23 cellular contexts compared by ENCODE assay signal in the genomic region with DNA sequence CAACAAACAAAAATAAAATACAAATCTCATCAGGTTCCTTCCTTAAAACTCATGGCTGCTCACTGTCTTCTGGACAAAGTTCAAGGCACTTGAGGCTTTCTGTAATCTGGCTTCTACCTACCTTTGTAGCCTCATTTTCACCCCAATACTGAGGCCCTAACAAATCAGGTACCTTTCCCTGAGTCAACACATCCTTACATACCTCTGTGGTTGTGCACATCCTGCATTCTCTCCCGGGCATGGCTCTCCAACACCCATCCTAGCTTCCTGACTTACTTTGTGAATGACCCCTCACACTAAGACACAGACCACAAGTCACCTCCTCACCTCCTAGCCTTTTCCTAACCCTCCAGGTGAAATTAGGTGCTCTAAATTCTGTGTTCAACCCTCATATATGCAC.
"Had no signal": no experiment of that assay in that cellular context is flagged by ENCODE, and none has a peak within 500 bp of the region (broad histone marks: within the 10 kb centered on the region; RNA-seq: fewer than 3 reads in every experiment).

No MANE protein-coding gene starts in this region.

- DNase-seq: dermis blood vessel endothelial cell; dorsolateral prefrontal cortex; effector CD4-positive, alpha-beta T cell; effector memory CD4-positive, alpha-beta T cell; foreskin melanocyte; gastrocnemius medialis; glutamatergic neuron; head of caudate nucleus; heart right ventricle; hippocampal formation; left cardiac atrium; left ventricle myocardium superior; lower lobe of right lung; mesenchymal stem cell; naive B cell; naive thymus-derived CD8-positive, alpha-beta T cell had no signal

- H3K36me3 ChIP-seq: esophagus muscularis mucosa, gastrocnemius medialis, heart right ventricle, left lung, lower lobe of right lung had no signal

- FAIRE-seq: endothelial cell of umbilical vein, islet of Langerhans, keratinocyte had no signal

- H3K27ac ChIP-seq: coronary artery, dorsolateral prefrontal cortex, esophagus muscularis mucosa, gastrocnemius medialis, heart right ventricle, left lung, lower lobe of right lung had no signal

- H3K4me3 ChIP-seq: coronary artery, dorsolateral prefrontal cortex, esophagus muscularis mucosa, gastrocnemius medialis, heart right ventricle, left lung, lower lobe of right lung, mucosa of descending colon had no signal

- H3K27me3 ChIP-seq: dorsolateral prefrontal cortex, esophagus muscularis mucosa, gastrocnemius medialis, heart right ventricle, left lung had no signal

- H3K9me3 ChIP-seq: gastrocnemius medialis, mucosa of descending colon had no signal

- H3K4me1 ChIP-seq: esophagus muscularis mucosa, left lung, lower lobe of right lung had no signal
